In the genomic region with DNA sequence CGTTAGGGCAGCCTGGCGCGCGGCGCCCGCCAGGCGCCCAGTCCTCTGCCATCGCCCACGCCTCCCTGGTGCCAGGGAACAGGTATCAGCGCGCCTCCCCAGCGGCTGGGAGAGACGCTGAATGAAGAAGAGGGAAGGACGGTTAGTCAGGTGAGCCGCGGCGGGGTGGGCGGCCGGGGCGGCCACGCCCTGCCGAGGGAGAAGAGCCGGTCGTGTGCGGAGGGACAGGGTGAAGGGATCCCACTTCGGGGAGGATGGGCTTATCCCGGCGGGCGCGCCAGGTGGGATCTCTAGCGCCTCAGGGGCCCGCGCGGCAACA, we compare ENCODE assay signal across 8 cellular contexts. TPM values are rescaled to one million over a fixed set of nuclear protein-coding genes. Genes with fewer than 3 reads are reported as not detected.
DNase-seq lines count a peak whose midpoint lies in the region; ATAC-seq and TF ChIP-seq lines count a peak whose summit lies in the region.

No MANE protein-coding gene starts in this region.

- no peaks in the 10 kb centered on the region for H4K20me1 ChIP-seq in fibroblast of lung (ENCODE audit: control insufficient read depth, extremely low read depth, insufficient read depth, low read length)

- peak overlapping the region; percentile 55 for H3K4me3 ChIP-seq in RWPE2 (ENCODE audit: severe bottlenecking)
- H3K4me3 ChIP-seq in fibroblast of lung (replicated peaks in 1 of 4; ENCODE audit: control extremely low read depth in 1 of 4, insufficient read depth in 1 of 4, low read depth in 3 of 4, low read length in 4 of 4): peak overlapping the region; percentile 81 to 100 (median 92)
- H3K4me3 ChIP-seq in skeletal muscle cell (ENCODE audit: low read depth, low read length): peak overlapping the region; percentile 90

- H3K36me3 ChIP-seq in RWPE2 (ENCODE audit: low read depth) (peaks cover 14% of the 10 kb centered on the region), fibroblast of lung (ENCODE audit: control insufficient read depth, insufficient read depth, low read length) (no peaks in the 10 kb centered on the region)

- DNase-seq in RWPE2 (ENCODE audit: low spot score) (no peak), fibroblast of lung (ENCODE audit: low read depth in 2 of 2) (no peak), skeletal muscle cell (ENCODE audit: low read depth) (no peak), cerebellar cortex (ENCODE audit: low spot score) (no peak), GDM1 (lab: John Stamatoyannopoulos, UW) (no peak), RPMI8226 (no peak)

- H3K4me1 ChIP-seq in RWPE2 (ENCODE audit: insufficient read depth, poor library complexity, severe bottlenecking): peaks cover 4% of the 10 kb centered on the region
- H3K4me1 ChIP-seq in fibroblast of lung (ENCODE audit: control insufficient read depth, extremely low read depth, insufficient read depth, low read length): no peaks in the 10 kb centered on the region

- peak overlapping the region; percentile 98 for H3K9ac ChIP-seq in fibroblast of lung (ENCODE audit: insufficient read depth, low read length)

- H3K27me3 ChIP-seq in RWPE2 (ENCODE audit: insufficient read depth, poor library complexity, severe bottlenecking) (no peaks in the 10 kb centered on the region), fibroblast of lung (ENCODE audit: control insufficient read depth, insufficient read depth, low read length) (no peaks in the 10 kb centered on the region)

- H3K4me2 ChIP-seq in fibroblast of lung (ENCODE audit: extremely low read depth, insufficient read depth, low read length): peak overlapping the region; percentile 44

- H3K79me2 ChIP-seq in fibroblast of lung (ENCODE audit: control insufficient read depth, insufficient read depth, low read length): peaks cover 17% of the 10 kb centered on the region

- ATAC-seq in GM19438 (IDR thresholded peaks at IDR 0.05; ENCODE audit: low read depth, unreplicated experiment) (peak; percentile 18), RWPE2 (ENCODE audit: low read depth) (no peak), HG03108 (IDR thresholded peaks at IDR 0.05; ENCODE audit: unreplicated experiment) (no peak)

- H2AFZ ChIP-seq in fibroblast of lung (ENCODE audit: low read length): peak overlapping the region; percentile 84

- TF ChIP-seq CTCF in RWPE2 (IDR thresholded peaks at IDR 0.05; ENCODE audit: poor library complexity, severe bottlenecking) (peak; percentile 87), fibroblast of lung (conservative IDR thresholded peaks at IDR 0.05 in 1 of 2, IDR thresholded peaks at IDR 0.05 in 1 of 2; ENCODE audit: low read depth in 1 of 2, low read length in 2 of 2) (no peak)

- H3K9me3 ChIP-seq in RWPE2 (ENCODE audit: severe bottlenecking) (no peaks in the 10 kb centered on the region), fibroblast of lung (ENCODE audit: control insufficient read depth, insufficient read depth, low read depth, low read length) (no peaks in the 10 kb centered on the region)

- H3K27ac ChIP-seq in RWPE2 (ENCODE audit: poor library complexity, severe bottlenecking) (peak overlapping the region; percentile 76), fibroblast of lung (ENCODE audit: insufficient read depth, low read length) (peak overlapping the region; percentile 97)

RNA-seq across cellular contexts. Expression of gene ARL4A, which starts 0.6 kb away (rescaled TPM):
- 31.6 and 37.0 TPM in 2 replicates for total RNA-seq in fibroblast of lung
- polyA plus RNA-seq in fibroblast of lung: 11.4 and 24.1 TPM in 2 replicates
- 8.0 and 15.6 TPM in 2 replicates for polyA plus RNA-seq in fibroblast of lung (2012)
- 3.1 TPM in 1 of 2 replicates, not detected in the other for polyA minus RNA-seq in fibroblast of lung (ENCODE audit: low replicate concordance)
